Comparison of ENCODE assay signal across 23 cellular contexts in genomic region chr1:246726881-246727280, GRCh38. TPM values are rescaled to one million over a fixed set of nuclear protein-coding genes. Genes with fewer than 3 reads are reported as not detected.
DNase-seq lines count a peak whose midpoint lies in the region; ATAC-seq and TF ChIP-seq lines count a peak whose summit lies in the region.
"Had no signal": no experiment of that assay in that cellular context is flagged by ENCODE, and none has a peak within 500 bp of the region (broad histone marks: within the 10 kb centered on the region; RNA-seq: fewer than 3 reads in every experiment).

No MANE protein-coding gene starts in this region.

- ATAC-seq in heart left ventricle (peak in 2 of 4 donors; percentile 44 to 55), HG03039 (IDR thresholded peaks at IDR 0.05; ENCODE audit: unreplicated experiment) (no peak)
- no peak for ATAC-seq in natural killer cell treated with Interleukin-12 subunit alpha and Interleukin-12 subunit beta and Interleukin-15 and Interleukin-18, amount 100 ng/mL, for 72 hours
- ATAC-seq: activated CD8-positive, alpha-beta T cell treated with anti-CD3 and anti-CD28 coated beads, Interleukin-2, amount 10 ng/mL, durations not matched to agents 7 days and 5 days had no signal

- peaks cover 2% of the 10 kb centered on the region for H3K9me3 ChIP-seq in adipocyte (ENCODE audit: control insufficient read depth, low read length)
- H3K9me3 ChIP-seq in heart left ventricle, result peaks cover 0 to 11% (median 0%) of the 10 kb centered on the region in 12 donors

- peak overlapping the region in 9 of 12 donors; percentile 28 to 91 (median 62) for H3K27ac ChIP-seq in heart left ventricle
- H3K27ac ChIP-seq: esophagus squamous epithelium, SJSA1 had no signal

- intact Hi-C loops in heart left ventricle (cut with DNase I), result loop anchor here in 1 of 10 donors (5.0 kb wide), 1 partner anchor 50 kb away; no protein-coding TSS in a partner anchor
- intact Hi-C loops in lower leg skin (cut with DNase I; ENCODE audit: low total_unique reads), result no loop called here

- H3K4me1 ChIP-seq in adipocyte (ENCODE audit: control insufficient read depth, insufficient read depth, low read length), result peaks cover 32% of the 10 kb centered on the region
- H3K4me1 ChIP-seq in heart left ventricle, result peaks cover 0 to 32% (median 5%) of the 10 kb centered on the region in 12 donors
- H3K4me1 ChIP-seq: breast epithelium had no signal

- H3K4me3 ChIP-seq in adipocyte (ENCODE audit: low read length), result no peak overlapping the region
- H3K4me3 ChIP-seq in heart left ventricle, result no peak overlapping the region
- no peak overlapping the region for H3K4me3 ChIP-seq in lower leg skin (ENCODE audit: low read depth, poor library complexity, severe bottlenecking)
- H3K4me3 ChIP-seq: breast epithelium, esophagus squamous epithelium, SJSA1, skin epidermis had no signal

- H3K27me3 ChIP-seq in adipocyte (replicated peaks; ENCODE audit: control insufficient read depth, insufficient read depth, low read length), result no peaks in the 10 kb centered on the region
- no peaks in the 10 kb centered on the region for H3K27me3 ChIP-seq in heart left ventricle
- H3K27me3 ChIP-seq: breast epithelium, esophagus squamous epithelium had no signal

- H3K4me1 Mint-ChIP-seq in natural killer cell treated with Interleukin-12 subunit alpha and Interleukin-12 subunit beta and Interleukin-15 and Interleukin-18, amount 100 ng/mL, for 72 hours (ENCODE audit: low read depth in 2 of 2), result peaks cover 8 to 10% of the 10 kb centered on the region in 2 donors
- peaks cover 9% of the 10 kb centered on the region for H3K4me1 Mint-ChIP-seq in type B pancreatic cell (ENCODE audit: unreplicated experiment)

- peaks cover 5% of the 10 kb centered on the region for H3K9me3 Mint-ChIP-seq in natural killer cell treated with Interleukin-12 subunit alpha and Interleukin-12 subunit beta and Interleukin-15 and Interleukin-18, amount 100 ng/mL, for 72 hours
- peaks cover 20% of the 10 kb centered on the region for H3K9me3 Mint-ChIP-seq in type B pancreatic cell

- peak overlapping the region; percentile 90 for H3K9ac ChIP-seq in adipocyte (ENCODE audit: low read length)

- WGBS in heart left ventricle, 4 donors, result 68 to 75% (median 69%) methylated on average over 4 of the region's 4 CpGs
- WGBS in lower leg skin, 2 donors, result 78 to 90% methylated on average over 4 of the region's 4 CpGs

- no peak for TF ChIP-seq POLR2A in heart left ventricle (IDR thresholded peaks at IDR 0.05)
- no peak for TF ChIP-seq POLR2A in lower leg skin (IDR thresholded peaks at IDR 0.05)

- TF ChIP-seq CTCF in heart left ventricle (IDR thresholded peaks at IDR 0.05) (no peak), type B pancreatic cell (conservative IDR thresholded peaks at IDR 0.05) (no peak), lower leg skin (IDR thresholded peaks at IDR 0.05) (no peak)

- no peak for DNase-seq in adipocyte (ENCODE audit: low read depth)
- DNase-seq in heart left ventricle, result peak in 1 of 5 donors; percentile 10
- DNase-seq in natural killer cell treated with Interleukin-12 subunit alpha and Interleukin-12 subunit beta and Interleukin-15 and Interleukin-18, amount 100 ng/mL, for 72 hours (ENCODE audit: low spot score), result no peak
- no peak for DNase-seq in type B pancreatic cell (ENCODE audit: extremely low spot score, unreplicated experiment)
- no peak for DNase-seq in 8988T
- DNase-seq in lower leg skin (ENCODE audit: low spot score in 2 of 2), result no peak
- DNase-seq: activated B cell treated with CpG ODN at 0.5 μM for 24 hours; activated CD8-positive, alpha-beta T cell treated with anti-CD3 and anti-CD28 coated beads, Interleukin-2, amount 10 ng/mL, durations not matched to agents 7 days and 5 days; activated naive CD8-positive, alpha-beta T cell treated with anti-CD3 and anti-CD28 coated beads, Interleukin-2, amount 10 ng/mL, durations not matched to agents 7 days and 5 days; DMS 273 treated with DMSO at 0.1 percent for 48 hours; esophagus squamous epithelium; H7; NCI-H2081; NCI-H526 treated with DMSO at 0.1 percent for 48 hours; occipital lobe; OCI-M1; stimulated activated CD4-positive, alpha-beta T cell treated with anti-CD3 and anti-CD28 coated beads, Interleukin-4, amount 100 ng/mL, for 1 hour; T-helper 2 cell had no signal

- H3K4me3 Mint-ChIP-seq in natural killer cell treated with Interleukin-12 subunit alpha and Interleukin-12 subunit beta and Interleukin-15 and Interleukin-18, amount 100 ng/mL, for 72 hours, result peak overlapping the region; percentile 26
- peak overlapping the region; percentile 41 for H3K4me3 Mint-ChIP-seq in type B pancreatic cell
- H3K4me3 Mint-ChIP-seq: activated B cell treated with CpG ODN at 0.5 μM for 24 hours; activated CD8-positive, alpha-beta T cell treated with anti-CD3 and anti-CD28 coated beads, Interleukin-2, amount 10 ng/mL, durations not matched to agents 7 days and 5 days; activated naive CD8-positive, alpha-beta T cell treated with anti-CD3 and anti-CD28 coated beads, Interleukin-2, amount 10 ng/mL, durations not matched to agents 7 days and 5 days; memory B cell had no signal

- no peaks in the 10 kb centered on the region for H3K27me3 Mint-ChIP-seq in natural killer cell treated with Interleukin-12 subunit alpha and Interleukin-12 subunit beta and Interleukin-15 and Interleukin-18, amount 100 ng/mL, for 72 hours
- H3K27me3 Mint-ChIP-seq in type B pancreatic cell, result no peaks in the 10 kb centered on the region
- H3K27me3 Mint-ChIP-seq: activated B cell treated with CpG ODN at 0.5 μM for 24 hours; activated naive CD8-positive, alpha-beta T cell treated with anti-CD3 and anti-CD28 coated beads, Interleukin-2, amount 10 ng/mL, durations not matched to agents 7 days and 5 days; memory B cell had no signal

- H3K36me3 Mint-ChIP-seq in natural killer cell treated with Interleukin-12 subunit alpha and Interleukin-12 subunit beta and Interleukin-15 and Interleukin-18, amount 100 ng/mL, for 72 hours, result peaks cover 42% of the 10 kb centered on the region
- peaks cover 50% of the 10 kb centered on the region for H3K36me3 Mint-ChIP-seq in type B pancreatic cell

- H3K36me3 ChIP-seq in adipocyte (ENCODE audit: control insufficient read depth, insufficient read depth, low read length, severe bottlenecking) (peaks cover 41% of the 10 kb centered on the region), heart left ventricle (peaks cover 0 to 52% (median 49%) of the 10 kb centered on the region in 9 donors)
- H3K36me3 ChIP-seq: breast epithelium had no signal

- H3K27ac Mint-ChIP-seq in natural killer cell treated with Interleukin-12 subunit alpha and Interleukin-12 subunit beta and Interleukin-15 and Interleukin-18, amount 100 ng/mL, for 72 hours, result no peak overlapping the region
- no peak overlapping the region for H3K27ac Mint-ChIP-seq in type B pancreatic cell
- H3K27ac Mint-ChIP-seq: activated B cell treated with CpG ODN at 0.5 μM for 24 hours; activated CD8-positive, alpha-beta T cell treated with anti-CD3 and anti-CD28 coated beads, Interleukin-2, amount 10 ng/mL, durations not matched to agents 7 days and 5 days; activated naive CD8-positive, alpha-beta T cell treated with anti-CD3 and anti-CD28 coated beads, Interleukin-2, amount 10 ng/mL, durations not matched to agents 7 days and 5 days; memory B cell had no signal

RNA-seq across cellular contexts. Expression of gene SCCPDH, which starts 2.7 kb away (rescaled TPM):
- total RNA-seq in heart left ventricle (10 to 100 TPM; 22.0 to 36.4 (median 32.9) TPM), type B pancreatic cell (ENCODE audit: low replicate concordance) (18.1 and 34.1 TPM in 2 replicates), lower leg skin (10 to 100 TPM; 13.3 to 23.3 (median 17.0) TPM)
- 10 to 100 TPM; 13.8 to 27.3 TPM for polyA plus RNA-seq in heart left ventricle
- total RNA-seq in natural killer cell treated with Interleukin-12 subunit alpha and Interleukin-12 subunit beta and Interleukin-15 and Interleukin-18, amount 100 ng/mL, for 72 hours, result 10 to 100 TPM; 12.3 to 18.2 TPM
